Comparison of ENCODE assay signal across 1 cellular context in the genomic region with DNA sequence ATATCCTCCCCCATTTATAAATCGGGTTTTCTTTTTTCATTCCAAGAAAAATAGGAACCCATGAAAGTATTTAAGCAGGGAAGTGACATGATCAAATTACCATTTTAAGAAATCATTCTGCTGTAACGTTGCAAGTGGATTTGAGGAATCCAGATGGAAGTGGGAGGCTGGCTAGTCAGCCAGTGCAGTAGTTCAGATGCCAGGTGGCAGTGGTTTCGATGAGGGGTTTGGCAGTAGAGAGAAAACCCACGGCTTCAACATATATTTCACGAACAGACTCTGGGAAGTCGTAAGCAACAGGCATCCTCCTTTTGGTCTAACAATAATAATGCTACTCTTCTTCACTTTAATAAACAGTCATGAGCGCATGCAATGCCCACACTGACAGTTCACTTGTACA.
TF ChIP-seq lines count a peak whose summit lies in the region.

No MANE protein-coding gene starts in this region.

TF ChIP-seq in HepG2, 621 proteins besides CTCF, POLR2A, EP300 and RAD21:
- TF ChIP-seq, protein P1, sequence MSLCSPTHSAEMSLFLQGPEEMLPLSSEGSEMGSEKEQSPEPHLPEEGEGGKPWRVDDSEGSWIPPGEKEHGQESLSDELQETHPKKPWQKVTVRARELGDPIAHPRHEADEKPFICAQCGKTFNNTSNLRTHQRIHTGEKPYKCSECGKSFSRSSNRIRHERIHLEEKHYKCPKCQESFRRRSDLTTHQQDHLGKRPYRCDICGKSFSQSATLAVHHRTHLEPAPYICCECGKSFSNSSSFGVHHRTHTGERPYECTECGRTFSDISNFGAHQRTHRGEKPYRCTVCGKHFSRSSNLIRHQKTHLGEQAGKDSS (CRISPR knock-in tag; IDR thresholded peaks at IDR 0.05; ENCODE audit: borderline replicate concordance, low read depth), result no peak
- TF ChIP-seq, protein P2, sequence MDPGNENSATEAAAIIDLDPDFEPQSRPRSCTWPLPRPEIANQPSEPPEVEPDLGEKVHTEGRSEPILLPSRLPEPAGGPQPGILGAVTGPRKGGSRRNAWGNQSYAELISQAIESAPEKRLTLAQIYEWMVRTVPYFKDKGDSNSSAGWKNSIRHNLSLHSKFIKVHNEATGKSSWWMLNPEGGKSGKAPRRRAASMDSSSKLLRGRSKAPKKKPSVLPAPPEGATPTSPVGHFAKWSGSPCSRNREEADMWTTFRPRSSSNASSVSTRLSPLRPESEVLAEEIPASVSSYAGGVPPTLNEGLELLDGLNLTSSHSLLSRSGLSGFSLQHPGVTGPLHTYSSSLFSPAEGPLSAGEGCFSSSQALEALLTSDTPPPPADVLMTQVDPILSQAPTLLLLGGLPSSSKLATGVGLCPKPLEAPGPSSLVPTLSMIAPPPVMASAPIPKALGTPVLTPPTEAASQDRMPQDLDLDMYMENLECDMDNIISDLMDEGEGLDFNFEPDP (CRISPR knock-in tag; conservative IDR thresholded peaks at IDR 0.05), result no peak
- no peak for TF ChIP-seq ZKSCAN5 (CRISPR knock-in tag; IDR thresholded peaks at IDR 0.05)
